In genomic region chr3:88336894-88337293, GRCh38 we compare ENCODE assay signal across 6 cellular contexts.
"Had no signal": no experiment of that assay in that cellular context is flagged by ENCODE, and none has a peak within 500 bp of the region (broad histone marks: within the 10 kb centered on the region; RNA-seq: fewer than 3 reads in every experiment).

No MANE protein-coding gene starts in this region.

- H3K4me3 ChIP-seq: K562 had no signal

- DNase-seq: IMR-90, KBM-7, KG1 had no signal

- H3K27ac ChIP-seq: HL-60, KMS-11 had no signal
